In the genomic region with DNA sequence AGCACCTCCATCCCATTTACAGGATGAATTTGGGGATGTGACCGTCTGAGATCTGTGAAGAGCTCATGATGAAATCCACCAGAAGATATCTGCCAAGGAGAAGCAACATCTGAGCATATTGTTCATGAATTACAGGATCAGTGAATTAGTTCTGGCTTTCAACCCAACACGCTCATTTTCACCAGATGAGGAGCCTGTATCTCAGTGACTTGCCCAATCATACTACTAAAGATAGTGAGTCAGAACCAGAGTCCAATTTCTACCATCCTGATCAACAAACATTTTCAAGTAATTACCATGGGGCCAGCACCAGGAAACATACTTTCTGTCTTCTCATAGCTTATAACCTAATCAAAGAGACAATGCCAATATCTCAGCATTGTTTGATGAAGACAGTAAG, we compare ENCODE assay signal across 22 cellular contexts.
"Had no signal": no experiment of that assay in that cellular context is flagged by ENCODE, and none has a peak within 500 bp of the region (broad histone marks: within the 10 kb centered on the region; RNA-seq: fewer than 3 reads in every experiment).

No MANE protein-coding gene starts in this region.

- H3K4me1 ChIP-seq: gastroesophageal sphincter, transverse colon had no signal

- H3K4me3 ChIP-seq: body of pancreas, cardiac muscle cell, gastroesophageal sphincter, pancreas, psoas muscle, right atrium auricular region, transverse colon had no signal

- H3K27me3 ChIP-seq: body of pancreas, cardiac muscle cell, gastroesophageal sphincter, neutrophil, pancreas, right atrium auricular region, transverse colon had no signal

- H3K27ac ChIP-seq: body of pancreas, cardiac muscle cell, epithelial cell of prostate, gastroesophageal sphincter, neutrophil, pancreas, psoas muscle, right atrium auricular region, transverse colon, VCaP had no signal

- ATAC-seq: body of pancreas; gastroesophageal sphincter; left ventricle myocardium superior; naive thymus-derived CD8-positive, alpha-beta T cell; pancreas; psoas muscle had no signal

- H3K4me3 Mint-ChIP-seq: activated naive CD4-positive, alpha-beta T cell treated with anti-CD3 and anti-CD28 coated beads for 36 hours; mesothelial cell of epicardium; naive thymus-derived CD8-positive, alpha-beta T cell had no signal

- H3K9me3 ChIP-seq: body of pancreas, gastroesophageal sphincter, neutrophil, pancreas, psoas muscle, right atrium auricular region, SK-N-SH, transverse colon had no signal

- H3K36me3 ChIP-seq: cardiac muscle cell, gastroesophageal sphincter, neutrophil, pancreas, right atrium auricular region, transverse colon had no signal

- H3K9me3 Mint-ChIP-seq: activated naive CD4-positive, alpha-beta T cell treated with anti-CD3 and anti-CD28 coated beads for 36 hours had no signal

- H3K9me2 ChIP-seq: SK-N-SH had no signal

- H3K4me2 ChIP-seq: SK-N-SH had no signal

- DNase-seq: activated CD4-positive, alpha-beta T cell treated with anti-CD3 and anti-CD28 coated beads, Interleukin-2, amount 50 U/mL, for 1 hour; activated naive CD4-positive, alpha-beta T cell treated with anti-CD3 and anti-CD28 coated beads for 36 hours; activated T-cell treated with anti-CD3 and anti-CD28 coated beads for 4 hours; anterior cingulate cortex; body of pancreas; head of caudate nucleus; hypothalamus; left ventricle myocardium superior; mammary epithelial cell; naive thymus-derived CD8-positive, alpha-beta T cell; pancreas; psoas muscle; SK-N-SH; stimulated activated CD4-positive, alpha-beta T cell treated with anti-CD3 and anti-CD28 coated beads, Interleukin-4, amount 100 ng/mL, for 24 hours; transverse colon had no signal

- H3K27ac Mint-ChIP-seq: activated naive CD4-positive, alpha-beta T cell treated with anti-CD3 and anti-CD28 coated beads for 36 hours; mesothelial cell of epicardium; naive thymus-derived CD8-positive, alpha-beta T cell had no signal

- H3K9ac ChIP-seq: SK-N-SH had no signal

- H3K36me3 Mint-ChIP-seq: mesothelial cell of epicardium had no signal
